Comparison of ENCODE assay signal across 25 cellular contexts in the genomic region with DNA sequence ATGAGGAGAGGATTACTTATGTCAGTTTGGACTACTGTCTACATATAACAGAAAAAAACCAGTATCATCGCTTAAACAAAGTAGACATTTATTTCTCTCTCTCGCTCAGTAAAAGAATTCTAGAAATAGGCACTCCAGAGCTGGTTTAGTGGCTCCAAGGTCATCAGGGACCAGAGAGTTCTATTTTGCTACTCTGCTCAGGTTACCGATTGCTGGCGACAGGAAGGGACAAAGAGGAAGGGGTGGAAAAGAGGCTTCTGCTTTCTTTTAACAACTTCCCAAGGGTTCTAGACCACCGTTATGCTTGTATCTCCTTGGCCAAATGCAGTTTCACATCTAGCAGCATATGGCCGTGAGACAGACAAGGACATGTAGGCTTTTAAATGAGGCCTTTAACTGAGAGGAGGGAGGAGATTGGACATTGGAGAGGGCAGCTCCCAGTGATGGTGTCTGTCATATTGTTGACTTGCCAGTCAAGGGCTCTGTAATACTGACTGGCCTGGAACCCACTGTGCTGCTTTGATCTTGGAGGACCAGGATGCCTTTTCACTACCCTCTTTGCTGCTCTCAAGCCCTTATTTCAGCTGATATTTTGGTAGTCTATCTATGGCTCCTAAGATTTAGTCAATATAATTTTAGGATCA. TPM values are rescaled to one million over a fixed set of nuclear protein-coding genes. Genes with fewer than 3 reads are reported as not detected.
DNase-seq lines count a peak whose midpoint lies in the region; ATAC-seq and TF ChIP-seq lines count a peak whose summit lies in the region.
"Had no signal": no experiment of that assay in that cellular context is flagged by ENCODE, and none has a peak within 500 bp of the region (broad histone marks: within the 10 kb centered on the region; RNA-seq: fewer than 3 reads in every experiment).

No MANE protein-coding gene starts in this region.

- no peak overlapping the region for H3K14ac ChIP-seq in IMR-90 (replicated peaks; ENCODE audit: low read depth, low read length)

- no peak for TF ChIP-seq CTCF in IMR-90 (conservative IDR thresholded peaks at IDR 0.05; ENCODE audit: low read depth, low read length)
- no peak for TF ChIP-seq CTCF in WERI-Rb-1 (IDR thresholded peaks at IDR 0.05; ENCODE audit: low read depth, low read length)
- no peak for TF ChIP-seq CTCF in neural progenitor cell (IDR thresholded peaks at IDR 0.05)

- DNase-seq in NCI-H2171 treated with DMSO at 0.1 percent for 48 hours (lab: John Stamatoyannopoulos, UW) (peak; percentile 21), NCI-H2171 (lab: John Stamatoyannopoulos, UW) (no peak), IMR-90 (no peak), WERI-Rb-1 (no peak), neural progenitor cell (ENCODE audit: low spot score) (no peak), left lobe of liver (ENCODE audit: low spot score) (no peak)
- no peak for DNase-seq in activated effector memory CD4-positive, alpha-beta T cell treated with anti-CD3 and anti-CD28 coated beads, Interleukin-2, amount 50 U/mL, for 16 hours
- DNase-seq: activated CD4-positive, alpha-beta T cell treated with anti-CD3 and anti-CD28 coated beads, Interleukin-2, amount 10 ng/mL, durations not matched to agents 24 days and 14 days; activated naive CD4-positive, alpha-beta T cell treated with Interleukin-2 at 50 U/mL for 16 hours; activated T-cell treated with anti-CD3 and anti-CD28 coated beads, Interleukin-2, amount 50 U/mL, for 48 hours; adrenal gland; BE2C; effector CD8-positive, alpha-beta T cell; EL; erythroblast; HFFc6; NCI-H1105; NCI-H2029 treated with DMSO at 0.1 percent for 48 hours; substantia nigra; upper lobe of right lung had no signal

- POLR2A ChIA-PET in IMR-90 (lab: Charles Lee; ENCODE audit: unreplicated experiment) = no interaction called here

- H2AK9ac ChIP-seq in IMR-90 (replicated peaks; ENCODE audit: low read depth, low read length, poor library complexity) = no peak overlapping the region

- H3K27me3 Mint-ChIP-seq in neural progenitor cell (ENCODE audit: insufficient read depth, low read depth) = peaks cover 5% of the 10 kb centered on the region
- H3K27me3 Mint-ChIP-seq: memory B cell had no signal

- H3K56ac ChIP-seq in IMR-90 (ENCODE audit: extremely low read depth, insufficient read depth, low read length) = no peak overlapping the region

- H3K4me3 Mint-ChIP-seq in neural progenitor cell = no peak overlapping the region
- H3K4me3 Mint-ChIP-seq: activated CD4-positive, alpha-beta T cell treated with anti-CD3 and anti-CD28 coated beads, Interleukin-2, amount 10 ng/mL, durations not matched to agents 24 days and 14 days; HFFc6; memory B cell; T-helper 2 cell treated with Interferon-gamma antibody and Interleukin-4, amounts not matched to agents 5 μg/mL and 100 μg/mL, for 36 hours had no signal

- H2BK120ac ChIP-seq in IMR-90 (ENCODE audit: low read depth, low read length) = no peak overlapping the region

- H3K36me3 ChIP-seq in IMR-90 (ENCODE audit: control insufficient read depth, insufficient read depth, low read length) (no peaks in the 10 kb centered on the region), WERI-Rb-1 (no peaks in the 10 kb centered on the region), neural progenitor cell (no peaks in the 10 kb centered on the region)
- H3K36me3 ChIP-seq: adrenal gland, BE2C, upper lobe of right lung had no signal

- H4K91ac ChIP-seq in IMR-90 (ENCODE audit: insufficient read depth, low read depth, low read length) = no peak overlapping the region

- H2BK20ac ChIP-seq in IMR-90 (ENCODE audit: low read depth, low read length) = no peak overlapping the region

- H3K4me1 ChIP-seq in IMR-90 (ENCODE audit: control insufficient read depth, insufficient read depth, low read length) (peaks cover 19% of the 10 kb centered on the region), neural progenitor cell (peaks cover 6% of the 10 kb centered on the region)

- TF ChIP-seq POLR2A in IMR-90 (IDR thresholded peaks at IDR 0.05; ENCODE audit: low read depth, low read length) = no peak

- ATAC-seq in IMR-90 (ENCODE audit: low read depth) (no peak), left lobe of liver (no peak), HG02973 (IDR thresholded peaks at IDR 0.05; ENCODE audit: unreplicated experiment) (no peak)
- ATAC-seq: upper lobe of right lung had no signal

- H3K27ac Mint-ChIP-seq in neural progenitor cell = no peak overlapping the region
- H3K27ac Mint-ChIP-seq: HFFc6; memory B cell; T-helper 2 cell treated with Interferon-gamma antibody and Interleukin-4, amounts not matched to agents 5 μg/mL and 100 μg/mL, for 36 hours had no signal

- in situ Hi-C loops in IMR-90 (cut with MboI; ENCODE audit: low sequenced_read_pairs) = loop anchor here (25.0 kb wide), 1 partner anchor 399 kb away; no protein-coding TSS in a partner anchor

- WGBS in IMR-90 (ENCODE audit: extremely low coverage in 2 of 2, insufficient read length in 1 of 2), 2 experiments = 100% methylated on average over 1 of the region's 6 CpGs; no CpG with 5 or more reads in 1 of the 2 experiments

- H3K79me1 ChIP-seq in IMR-90 (ENCODE audit: low read depth in 1 of 2, low read length in 2 of 2) = no peaks in the 10 kb centered on the region

- 0 out of 2 replicates have a peak overlapping the region, but pooled peaks have one; percentile 1 for H2AK5ac ChIP-seq in IMR-90 (ENCODE audit: low read depth, low read length)

- H3K4me2 ChIP-seq in IMR-90 (ENCODE audit: low read depth, low read length) = no peak overlapping the region
- no peak overlapping the region for H3K4me2 ChIP-seq in neural progenitor cell

- TF ChIP-seq RAD21 in IMR-90 (IDR thresholded peaks at IDR 0.05; ENCODE audit: low read length) = no peak

- H3K4me3 ChIP-seq in IMR-90 (ENCODE audit: insufficient read depth, low read depth, low read length) = no peak overlapping the region
- peak overlapping the region; percentile 35 for H3K4me3 ChIP-seq in WERI-Rb-1 (ENCODE audit: low read depth, low read length)
- no peak overlapping the region for H3K4me3 ChIP-seq in neural progenitor cell
- H3K4me3 ChIP-seq: adrenal gland, upper lobe of right lung had no signal

- H3K9ac ChIP-seq in IMR-90 (ENCODE audit: low read depth, low read length) (no peak overlapping the region), neural progenitor cell (no peak overlapping the region)

- H3K9me1 ChIP-seq in IMR-90 (ENCODE audit: insufficient read depth, low read length) = peaks cover 6% of the 10 kb centered on the region

- no peak overlapping the region for H3K27ac ChIP-seq in IMR-90 (ENCODE audit: insufficient read depth, low read length)
- H3K27ac ChIP-seq in WERI-Rb-1 = peak overlapping the region; percentile 95
- H3K27ac ChIP-seq in neural progenitor cell = no peak overlapping the region
- H3K27ac ChIP-seq: RWPE1, upper lobe of right lung, VCaP had no signal

- no peaks in the 10 kb centered on the region for H3F3A ChIP-seq in neural progenitor cell (ENCODE audit: low read depth)

- no peak overlapping the region for H4K5ac ChIP-seq in IMR-90 (ENCODE audit: low read depth, low read length)

- intact Hi-C loops in IMR-90 (cut with micrococcal nuclease) = loop anchor here (10.0 kb wide), 1 partner anchor 176 kb away; no protein-coding TSS in a partner anchor

- no peaks in the 10 kb centered on the region for H3K9me3 ChIP-seq in IMR-90 (ENCODE audit: control insufficient read depth, insufficient read depth, low read length)
- H3K9me3 ChIP-seq in WERI-Rb-1 (ENCODE audit: severe bottlenecking) = no peaks in the 10 kb centered on the region
- no peaks in the 10 kb centered on the region for H3K9me3 ChIP-seq in neural progenitor cell (ENCODE audit: low read depth)
- H3K9me3 ChIP-seq: adrenal gland, BE2C, upper lobe of right lung had no signal

- H2AFZ ChIP-seq in IMR-90 (replicated peaks; ENCODE audit: low read length, poor library complexity) = no peak overlapping the region
- H2AFZ ChIP-seq in neural progenitor cell (replicated peaks) = peak overlapping the region; percentile 69

- H3K9me3 Mint-ChIP-seq in neural progenitor cell = no peaks in the 10 kb centered on the region
- H3K9me3 Mint-ChIP-seq: activated CD4-positive, alpha-beta T cell treated with anti-CD3 and anti-CD28 coated beads, Interleukin-2, amount 10 ng/mL, durations not matched to agents 24 days and 14 days; HFFc6; memory B cell; T-helper 2 cell treated with Interferon-gamma antibody and Interleukin-4, amounts not matched to agents 5 μg/mL and 100 μg/mL, for 36 hours had no signal

- no peak overlapping the region for H2BK5ac ChIP-seq in IMR-90 (ENCODE audit: low read depth, low read length, poor library complexity, severe bottlenecking)

- no peak overlapping the region for H3K23ac ChIP-seq in IMR-90 (ENCODE audit: low read depth, low read length)

- H4K20me1 ChIP-seq in IMR-90 (ENCODE audit: insufficient read depth, low read length) = peaks cover 11% of the 10 kb centered on the region
- H4K20me1 ChIP-seq in neural progenitor cell (ENCODE audit: low read depth) = no peaks in the 10 kb centered on the region

- H3K27me3 ChIP-seq in IMR-90 (ENCODE audit: control insufficient read depth, insufficient read depth, low read length) = no peaks in the 10 kb centered on the region
- H3K27me3 ChIP-seq in WERI-Rb-1 (ENCODE audit: insufficient read depth, low read depth, severe bottlenecking) = no peaks in the 10 kb centered on the region
- no peaks in the 10 kb centered on the region for H3K27me3 ChIP-seq in neural progenitor cell
- H3K27me3 ChIP-seq: adrenal gland, BE2C, upper lobe of right lung had no signal

- no peaks in the 10 kb centered on the region for H3K79me2 ChIP-seq in neural progenitor cell (ENCODE audit: low read depth)

- dilution Hi-C loops in IMR-90 (cut with HindIII; ENCODE audit: low sequenced_read_pairs, unreplicated experiment) = no loop called here

- no peak overlapping the region for H4K8ac ChIP-seq in IMR-90 (ENCODE audit: low read depth in 2 of 2, low read length in 2 of 2)

- CTCF ChIA-PET in IMR-90 (lab: Yijun Ruan, JAX) = interaction anchor here (1.4 kb wide), 1 partner anchor 15 kb away, joined by 3 read pairs; a partner anchor contains a TSS

- peak overlapping the region; percentile 62; the same call in 2 of the 3 replicates for H2BK15ac ChIP-seq in IMR-90 (ENCODE audit: low read depth, low read length)

- peaks cover 25% of the 10 kb centered on the region for H3K4me1 Mint-ChIP-seq in neural progenitor cell

- no TSS peak for BruUV-seq in IMR-90 (replicated peaks; lab: Mats Ljungman, UMichigan)

- H3K36me3 Mint-ChIP-seq in neural progenitor cell = no peaks in the 10 kb centered on the region
- H3K36me3 Mint-ChIP-seq: memory B cell had no signal

- H3K4ac ChIP-seq in IMR-90 (ENCODE audit: low read depth, low read length) = no peak overlapping the region

- no peak overlapping the region for H3K18ac ChIP-seq in IMR-90 (ENCODE audit: low read depth, low read length)

RNA-seq across cellular contexts. Expression of a gene that starts 15.6 kb away (rescaled TPM):
- total RNA-seq in IMR-90 (2012; rRNA removed) (18.6 and 30.6 TPM in 2 replicates), neural progenitor cell (ENCODE audit: low replicate concordance) (123 and 174 TPM in 2 replicates), left lobe of liver (16.7 TPM)
- 6.2 and 6.9 TPM in 2 replicates for polyA plus RNA-seq in IMR-90 (2012; rRNA removed)
- polyA plus RNA-seq in IMR-90 (2012; cell fraction: cytosol; rRNA removed) = 1.2 and 3.6 TPM in 2 replicates
- 3.2 and 4.9 TPM in 2 replicates for polyA plus RNA-seq in IMR-90 (2012; cell fraction: nucleus; rRNA removed; ENCODE audit: low replicate concordance)

RNA-seq across cellular contexts. Expression of a gene that starts 39.0 kb away (rescaled TPM):
- 49.3 and 70.3 TPM in 2 replicates for total RNA-seq in IMR-90 (2012; rRNA removed)
- 82.0 and 138 TPM in 2 replicates for polyA plus RNA-seq in IMR-90 (2012; rRNA removed)
- polyA plus RNA-seq in IMR-90 (2012; cell fraction: cytosol; rRNA removed) = 66.1 and 66.5 TPM in 2 replicates
- polyA plus RNA-seq in IMR-90 (2012; cell fraction: nucleus; rRNA removed; ENCODE audit: low replicate concordance) = 16.5 and 39.0 TPM in 2 replicates
- 14.3 and 17.1 TPM in 2 replicates for total RNA-seq in neural progenitor cell (ENCODE audit: low replicate concordance)
- 73.3 TPM for total RNA-seq in left lobe of liver
